In the genomic region with DNA sequence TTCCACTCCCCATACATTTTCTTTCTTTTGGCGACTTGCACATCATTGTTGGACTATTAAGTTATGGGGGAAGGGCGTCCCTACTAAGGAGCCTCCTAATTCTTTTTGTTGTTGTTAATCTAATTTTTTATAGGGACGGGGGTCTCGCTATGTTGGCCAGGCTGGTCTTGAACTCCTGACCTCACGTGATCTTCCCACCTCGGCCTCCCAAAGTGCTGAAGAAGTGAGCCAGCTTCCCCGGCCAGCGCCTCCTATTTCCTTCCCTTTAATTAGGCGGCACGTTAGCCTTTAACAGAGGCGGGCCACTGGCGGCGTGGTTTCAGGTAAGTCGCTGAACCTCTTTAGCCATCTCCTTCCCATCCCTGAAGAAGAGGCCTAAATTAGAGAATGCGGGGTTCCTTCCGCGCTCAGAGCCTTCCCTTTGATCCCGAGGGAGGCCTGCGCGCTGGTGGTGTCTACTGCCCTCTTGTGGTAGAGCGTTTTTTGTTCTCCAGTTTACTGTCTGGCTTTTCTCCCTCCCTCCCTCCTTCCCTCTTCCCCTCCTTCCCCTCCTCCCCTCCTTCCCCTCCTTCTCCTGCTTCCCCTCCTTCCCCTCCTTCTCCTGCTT, we compare ENCODE assay signal across 8 cellular contexts. TPM values are rescaled to one million over a fixed set of nuclear protein-coding genes. Genes with fewer than 3 reads are reported as not detected.
DNase-seq lines count a peak whose midpoint lies in the region; ATAC-seq and TF ChIP-seq lines count a peak whose summit lies in the region.

No MANE protein-coding gene starts in this region.

- 9 to 23% methylated on average over 21 of the region's 21 CpGs for WGBS in testis, 2 donors

- H3K4me1 ChIP-seq in RWPE2 (ENCODE audit: insufficient read depth, poor library complexity, severe bottlenecking) (no peaks in the 10 kb centered on the region), foreskin keratinocyte (no peaks in the 10 kb centered on the region), testis (no peaks in the 10 kb centered on the region)

- no peak overlapping the region for H3K27ac ChIP-seq in RWPE2 (ENCODE audit: poor library complexity, severe bottlenecking)
- H3K27ac ChIP-seq in foreskin keratinocyte: no peak overlapping the region
- no peak overlapping the region for H3K27ac ChIP-seq in testis

- intact Hi-C loops in testis (cut with DNase I; ENCODE audit: low total_unique reads): no loop called here

- no peaks in the 10 kb centered on the region for H3K27me3 ChIP-seq in MG63
- no peaks in the 10 kb centered on the region for H3K27me3 ChIP-seq in RWPE2 (ENCODE audit: insufficient read depth, poor library complexity, severe bottlenecking)
- H3K27me3 ChIP-seq in foreskin keratinocyte: no peaks in the 10 kb centered on the region
- no peaks in the 10 kb centered on the region for H3K27me3 ChIP-seq in testis

- H3K4me3 ChIP-seq in MG63 (no peak overlapping the region), RWPE2 (ENCODE audit: severe bottlenecking) (no peak overlapping the region), testis (peak overlapping the region in 1 of 2 donors; percentile 35)

- TF ChIP-seq CTCF in RWPE2 (IDR thresholded peaks at IDR 0.05; ENCODE audit: poor library complexity, severe bottlenecking): peak; percentile 76
- TF ChIP-seq CTCF in foreskin keratinocyte (conservative IDR thresholded peaks at IDR 0.05): peak; percentile 86
- TF ChIP-seq CTCF in testis (IDR thresholded peaks at IDR 0.05): peak in 2 of 3 experiments; percentile 48 to 69

- H3K9me3 ChIP-seq in MG63 (no peaks in the 10 kb centered on the region), RWPE2 (ENCODE audit: severe bottlenecking) (no peaks in the 10 kb centered on the region), testis (no peaks in the 10 kb centered on the region)

- H3K36me3 ChIP-seq in MG63 (no peaks in the 10 kb centered on the region), RWPE2 (ENCODE audit: low read depth) (no peaks in the 10 kb centered on the region), testis (ENCODE audit: low read depth, missing control alignments) (no peaks in the 10 kb centered on the region)

- DNase-seq in DMS153 treated with DMSO at 0.1 percent for 48 hours (lab: John Stamatoyannopoulos, UW; ENCODE audit: unreplicated experiment): peak; percentile 89
- peak; percentile 54 for DNase-seq in MG63
- DNase-seq in RWPE2 (ENCODE audit: low spot score): no peak
- DNase-seq in activated T-helper 9 cell treated with anti-CD3 and anti-CD28 coated beads, Interleukin-2, amount 50 U/mL, for 16 hours (ENCODE audit: low read depth): peak; percentile 29
- DNase-seq in foreskin keratinocyte: peak in 1 of 2 donors; percentile 39
- DNase-seq in nucleus accumbens (lab: John Stamatoyannopoulos, UW): peak in 42 of 56 donors; percentile 2 to 80 (median 34)
- DNase-seq in testis: peak; percentile 71

- no peak for TF ChIP-seq POLR2A in testis (IDR thresholded peaks at IDR 0.05)

- peak; percentile 85 for ATAC-seq in RWPE2 (ENCODE audit: low read depth)
- peak; percentile 75 for ATAC-seq in foreskin keratinocyte
- no peak for ATAC-seq in HG03139 (IDR thresholded peaks at IDR 0.05; ENCODE audit: unreplicated experiment)

RNA-seq across cellular contexts. Expression of a gene that starts 38.1 kb away (rescaled TPM):
- total RNA-seq in MG63 (2014; rRNA removed; shearing (Covaris generic); ENCODE audit: low replicate concordance): not detected in 2 replicates
- 0.07 and 0.14 TPM in 2 replicates for total RNA-seq in foreskin keratinocyte
- polyA plus RNA-seq in foreskin keratinocyte: 0.01 TPM in 1 of 2 replicates, not detected in the other
- total RNA-seq in testis: under 1 TPM; 0.06 to 0.08 TPM
- polyA plus RNA-seq in testis (ENCODE audit: insufficient read depth, low read depth, low replicate concordance): 0.24 TPM

RNA-seq across cellular contexts. Expression of a gene that starts 49.7 kb away (rescaled TPM):
- total RNA-seq in MG63 (2014; rRNA removed; shearing (Covaris generic); ENCODE audit: low replicate concordance): not detected in 2 replicates
- total RNA-seq in foreskin keratinocyte (not detected in 2 replicates), testis (not detected)
- polyA plus RNA-seq in foreskin keratinocyte (not detected in 2 replicates), testis (ENCODE audit: insufficient read depth, low read depth, low replicate concordance) (1.1 TPM)

RNA-seq across cellular contexts. Expression of a gene that starts 58.9 kb away (rescaled TPM):
- 398 and 501 TPM in 2 replicates for total RNA-seq in MG63 (2014; rRNA removed; shearing (Covaris generic); ENCODE audit: low replicate concordance)
- total RNA-seq in foreskin keratinocyte (205 and 269 TPM in 2 replicates), testis (100 to 1,000 TPM; 110 to 129 TPM)
- polyA plus RNA-seq in foreskin keratinocyte (436 and 503 TPM in 2 replicates), testis (ENCODE audit: insufficient read depth, low read depth, low replicate concordance) (281 TPM)
